Comparison of ENCODE assay signal across 8 cellular contexts in the genomic region with DNA sequence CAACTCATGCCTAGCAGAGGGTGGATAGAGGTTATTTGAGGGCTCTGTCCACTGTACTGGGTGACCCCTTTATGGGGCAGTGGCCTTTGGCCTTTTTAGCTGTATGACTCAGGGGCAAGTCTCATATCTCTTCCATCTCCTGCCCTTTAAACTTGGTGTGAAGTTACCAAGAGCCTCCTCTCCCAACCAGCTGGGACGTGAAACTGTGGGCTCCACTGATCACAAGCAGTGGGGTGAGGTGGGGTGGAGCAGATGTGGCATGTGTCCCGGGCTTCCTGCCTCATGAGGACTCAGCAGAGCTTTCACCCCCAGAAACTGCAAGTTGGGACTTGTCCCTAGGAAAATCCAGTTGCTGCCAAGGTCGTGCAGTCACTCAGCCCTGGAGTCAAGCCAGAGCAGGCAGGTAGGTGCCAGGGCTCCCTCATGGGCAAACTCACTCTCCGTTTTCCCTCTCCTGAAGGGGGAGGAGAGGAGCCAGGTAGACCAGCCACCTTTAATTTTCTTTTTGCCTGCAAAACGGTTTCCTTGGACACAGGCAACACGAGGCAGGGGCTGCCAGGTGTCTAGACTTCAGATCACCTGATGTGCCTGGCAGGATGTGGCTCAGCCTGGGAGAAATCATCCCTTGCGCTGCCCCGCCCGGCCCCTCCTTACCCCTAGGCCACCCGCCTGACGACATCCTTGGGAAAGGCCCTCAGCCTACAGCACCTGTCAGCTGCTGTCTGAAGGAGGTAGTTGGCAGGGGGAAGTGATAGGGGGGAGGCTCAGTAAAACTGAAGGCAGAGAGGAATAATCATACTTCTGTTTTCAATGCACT. TPM values are rescaled to one million over a fixed set of nuclear protein-coding genes. Genes with fewer than 3 reads are reported as not detected.
A peak's percentile ranks its signal among the peaks of the same experiment; 100 is the strongest.
DNase-seq lines count a peak whose midpoint lies in the region; ATAC-seq and TF ChIP-seq lines count a peak whose summit lies in the region.

No MANE protein-coding gene starts in this region.

- peaks cover 24 to 61% (median 43%) of the 10 kb centered on the region in 4 donors for H3K4me1 Mint-ChIP-seq in CD4-positive, alpha-beta memory T cell

- peaks cover 65% of the 10 kb centered on the region for H3K79me2 ChIP-seq in smooth muscle cell (ENCODE audit: low read depth)

- CTCF ChIA-PET in CD4-positive, alpha-beta memory T cell (lab: Charles Lee; ENCODE audit: partially characterized antibody), result interaction anchor here (0.7 to 5.3 kb wide), 8 partner anchors 10 to 336 kb away, joined by 3 to 40 read pairs (median 4); no protein-coding TSS in a partner anchor
- CTCF ChIA-PET in HEK293 (lab: Yijun Ruan, JAX), result interaction anchor here (0.6 to 8.5 kb wide), 10 partner anchors 15 to 335 kb away, joined by 3 to 47 read pairs (median 8); no protein-coding TSS in a partner anchor

- intact Hi-C loops in CD4-positive, alpha-beta memory T cell (cut with micrococcal nuclease), result no loop called here

- H4K20me1 ChIP-seq in smooth muscle cell (ENCODE audit: low read depth), result peaks cover 90% of the 10 kb centered on the region

- 64% methylated on average over 11 of the region's 11 CpGs for WGBS in smooth muscle cell (ENCODE audit: low lambda C conversion rate)
- WGBS in gastroesophageal sphincter (ENCODE audit: low coverage in 1 of 2), 2 donors, result 69% methylated on average over 8 of the region's 11 CpGs; no CpG with 5 or more reads in 1 of the 2 donors

- no peak for TF ChIP-seq POLR2A in gastroesophageal sphincter (IDR thresholded peaks at IDR 0.05)

- no peak for TF ChIP-seq EP300 in gastroesophageal sphincter (IDR thresholded peaks at IDR 0.05)

- no peak overlapping the region for H2AFZ ChIP-seq in smooth muscle cell (ENCODE audit: low read depth)

- H3K36me3 ChIP-seq in CD4-positive, alpha-beta memory T cell (ENCODE audit: insufficient read depth, low read length), result peaks cover 5% of the 10 kb centered on the region
- H3K36me3 ChIP-seq in HEK293 (ENCODE audit: control insufficient read depth in 2 of 2, insufficient read depth in 1 of 2, low read length in 2 of 2), result peaks cover 22 to 63% of the 10 kb centered on the region in 2 experiments
- peaks cover 33% of the 10 kb centered on the region for H3K36me3 ChIP-seq in smooth muscle cell (ENCODE audit: low read depth)
- H3K36me3 ChIP-seq in gastroesophageal sphincter, result peaks cover 0 to 51% of the 10 kb centered on the region in 2 donors

- H3F3A ChIP-seq in smooth muscle cell (ENCODE audit: low read depth), result peaks cover 69% of the 10 kb centered on the region

- peak overlapping the region; percentile 98 for H3K4me2 ChIP-seq in smooth muscle cell

- no peaks in the 10 kb centered on the region for H3K9me3 ChIP-seq in CD4-positive, alpha-beta memory T cell (ENCODE audit: control insufficient read depth in 1 of 2, low read length in 2 of 2)
- H3K9me3 ChIP-seq in HEK293 (ENCODE audit: control insufficient read depth, insufficient read depth, low read depth, low read length) (no peaks in the 10 kb centered on the region), smooth muscle cell (replicated peaks; ENCODE audit: low read depth) (no peaks in the 10 kb centered on the region), gastroesophageal sphincter (no peaks in the 10 kb centered on the region)

- POLR2A ChIA-PET in CD4-positive, alpha-beta memory T cell (lab: Charles Lee; ENCODE audit: partially characterized antibody), result interaction anchor here (0.9 to 1.4 kb wide), 6 partner anchors 8 to 259 kb away, joined by 3 to 4 read pairs (median 3); no protein-coding TSS in a partner anchor
- POLR2A ChIA-PET in HEK293 (lab: Yijun Ruan, JAX), result interaction anchor here (0.5 to 1.0 kb wide), 2 partner anchors 16 to 43 kb away, joined by 3 to 6 read pairs; no protein-coding TSS in a partner anchor

- H3K4me3 ChIP-seq in CD4-positive, alpha-beta memory T cell (ENCODE audit: low read length in 2 of 2), result no peak overlapping the region
- H3K4me3 ChIP-seq in HEK293 (ENCODE audit: low read depth, low read length) (no peak overlapping the region; the same call in 1 of the 2 replicates), fibroblast of the aortic adventitia (ENCODE audit: low read depth, low read length) (peak overlapping the region; percentile 70), smooth muscle cell (peak overlapping the region; percentile 92), gastroesophageal sphincter (no peak overlapping the region)

- peaks cover 0 to 5% (median 0%) of the 10 kb centered on the region in 8 donors for H3K9me3 Mint-ChIP-seq in CD4-positive, alpha-beta memory T cell

- peaks cover 0 to 34% of the 10 kb centered on the region in 2 donors for H3K36me3 Mint-ChIP-seq in CD4-positive, alpha-beta memory T cell

- TF ChIP-seq CTCF in HEK293 (tag by site-specific recombination; IDR thresholded peaks at IDR 0.05) (no peak), fibroblast of the aortic adventitia (IDR thresholded peaks at IDR 0.05; ENCODE audit: insufficient read depth, low read length) (no peak), smooth muscle cell (IDR thresholded peaks at IDR 0.05; ENCODE audit: borderline replicate concordance, insufficient read depth, poor library complexity, severe bottlenecking) (no peak), gastroesophageal sphincter (IDR thresholded peaks at IDR 0.05) (no peak)

- peaks cover 50% of the 10 kb centered on the region for H3K4me1 ChIP-seq in CD4-positive, alpha-beta memory T cell (ENCODE audit: insufficient read depth, low read length)
- H3K4me1 ChIP-seq in HEK293 (ENCODE audit: control insufficient read depth, insufficient read depth, low read length) (peaks cover 15% of the 10 kb centered on the region), smooth muscle cell (ENCODE audit: low read depth) (peaks cover 18% of the 10 kb centered on the region), gastroesophageal sphincter (peaks cover 3 to 54% (median 9%) of the 10 kb centered on the region in 3 donors)

- H3K4me3 Mint-ChIP-seq in CD4-positive, alpha-beta memory T cell, result peak overlapping the region in 6 of 8 donors; percentile 21 to 91 (median 54)

- peak; percentile 73 to 98 (median 76) for DNase-seq in CD4-positive, alpha-beta memory T cell
- DNase-seq in NCI-H345 treated with DMSO at 0.1 percent for 48 hours (lab: John Stamatoyannopoulos, UW; ENCODE audit: unreplicated experiment) (peak; percentile 87), fibroblast of the aortic adventitia (ENCODE audit: low read depth) (no peak), smooth muscle cell (lab: John Stamatoyannopoulos, UW; ENCODE audit: unreplicated experiment) (no peak), GM19238 (ENCODE audit: insufficient read length, low spot score) (no peak)
- DNase-seq in activated CD8-positive, alpha-beta memory T cell treated with anti-CD3 and anti-CD28 coated beads for 24 hours, result peak; percentile 64

- peak overlapping the region; percentile 91 to 100 (median 95) for H3K27ac Mint-ChIP-seq in CD4-positive, alpha-beta memory T cell

- H3K27me3 ChIP-seq in CD4-positive, alpha-beta memory T cell (ENCODE audit: insufficient read depth, low read length), result no peaks in the 10 kb centered on the region
- no peaks in the 10 kb centered on the region for H3K27me3 ChIP-seq in smooth muscle cell (ENCODE audit: low read depth)
- H3K27me3 ChIP-seq in gastroesophageal sphincter, result no peaks in the 10 kb centered on the region

- peak overlapping the region; percentile 60 for H3K9ac ChIP-seq in smooth muscle cell (ENCODE audit: low read depth)

- H3K27me3 Mint-ChIP-seq in CD4-positive, alpha-beta memory T cell, result peaks cover 0 to 6% of the 10 kb centered on the region in 2 donors

- peak overlapping the region; percentile 74 for H3K27ac ChIP-seq in CD4-positive, alpha-beta memory T cell (ENCODE audit: low read depth, low read length)
- peak overlapping the region; percentile 57 for H3K27ac ChIP-seq in HEK293 (ENCODE audit: extremely low read depth, low read depth, low read length)
- peak overlapping the region; percentile 70 for H3K27ac ChIP-seq in smooth muscle cell (ENCODE audit: low read depth)
- peak overlapping the region in 1 of 4 donors; percentile 38 for H3K27ac ChIP-seq in gastroesophageal sphincter

- ATAC-seq in gastroesophageal sphincter, result no peak

TF ChIP-seq in HEK293, 187 proteins besides CTCF, POLR2A, EP300 and RAD21 (continues in another document):
- TF ChIP-seq ZNF843 (tag by site-specific recombination; IDR thresholded peaks at IDR 0.05), result 0 out of 2 replicates have a peak, but pooled peaks have one; percentile 24
- TF ChIP-seq, protein P1, sequence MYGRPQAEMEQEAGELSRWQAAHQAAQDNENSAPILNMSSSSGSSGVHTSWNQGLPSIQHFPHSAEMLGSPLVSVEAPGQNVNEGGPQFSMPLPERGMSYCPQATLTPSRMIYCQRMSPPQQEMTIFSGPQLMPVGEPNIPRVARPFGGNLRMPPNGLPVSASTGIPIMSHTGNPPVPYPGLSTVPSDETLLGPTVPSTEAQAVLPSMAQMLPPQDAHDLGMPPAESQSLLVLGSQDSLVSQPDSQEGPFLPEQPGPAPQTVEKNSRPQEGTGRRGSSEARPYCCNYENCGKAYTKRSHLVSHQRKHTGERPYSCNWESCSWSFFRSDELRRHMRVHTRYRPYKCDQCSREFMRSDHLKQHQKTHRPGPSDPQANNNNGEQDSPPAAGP (tag by site-specific recombination; IDR thresholded peaks at IDR 0.05), result 0 out of 2 replicates have a peak, but pooled peaks have one; percentile 22
- TF ChIP-seq ZEB2 (tag by site-specific recombination; IDR thresholded peaks at IDR 0.05), result 0 out of 2 replicates have a peak, but pooled peaks have one; percentile 28
- no peak for TF ChIP-seq ZNF311 (tag by site-specific recombination; IDR thresholded peaks at IDR 0.05; ENCODE audit: borderline replicate concordance)
- no peak for TF ChIP-seq ZNF624 (tag by site-specific recombination; IDR thresholded peaks at IDR 0.05)
- no peak for TF ChIP-seq ZNF223 (tag by site-specific recombination; IDR thresholded peaks at IDR 0.05)

RNA-seq across cellular contexts. Expression of a gene that starts 4.0 kb away (rescaled TPM):
- total RNA-seq in CD4-positive, alpha-beta memory T cell, result 10 to 100 TPM; 10.5 to 12.9 TPM
- 10 to 100 TPM in 1 of 2 donors, 1 to 10 TPM in 1; 3.3 to 20.6 TPM for polyA plus RNA-seq in CD4-positive, alpha-beta memory T cell
- total RNA-seq in fibroblast of the aortic adventitia (ENCODE audit: low replicate concordance) (246 and 749 TPM in 2 replicates), smooth muscle cell (859 and 967 TPM in 2 replicates), gastroesophageal sphincter (100 to 1,000 TPM in 1 of 4 donors, 10 to 100 TPM in 3; 49.7 to 137 (median 81.7) TPM)
- 1,623 and 1,633 TPM in 2 replicates for polyA plus RNA-seq in smooth muscle cell

RNA-seq across cellular contexts. Expression of a gene that starts 15.1 kb away (rescaled TPM):
- not detected for total RNA-seq in CD4-positive, alpha-beta memory T cell
- not detected for polyA plus RNA-seq in CD4-positive, alpha-beta memory T cell
- total RNA-seq in fibroblast of the aortic adventitia (ENCODE audit: low replicate concordance), result not detected in 2 replicates
- not detected in 2 replicates for total RNA-seq in smooth muscle cell
- 0.03 and 0.17 TPM in 2 replicates for polyA plus RNA-seq in smooth muscle cell
- total RNA-seq in gastroesophageal sphincter, result 1 to 10 TPM in 1 of 4 donors, under 1 TPM in 2, not detected in 1; 0.67 to 1.6 (median 0.89) TPM

Comparison
In these comparisons a context has a peak if more than half of its experiments do, and no peak if none do; other contexts are left out.
1. DNase-seq: peak in CD4-positive, alpha-beta memory T cell (5 of 5), NCI-H345 treated with DMSO at 0.1 percent for 48 hours (single experiment) and activated CD8-positive, alpha-beta memory T cell treated with anti-CD3 and anti-CD28 coated beads for 24 hours (single experiment); none in fibroblast of the aortic adventitia (single experiment), smooth muscle cell (single experiment) and GM19238 (single experiment).
2. H3K4me3 ChIP-seq: peak in fibroblast of the aortic adventitia (single experiment) and smooth muscle cell (single experiment); none in CD4-positive, alpha-beta memory T cell (0 of 2), HEK293 (single experiment) and gastroesophageal sphincter (0 of 2).